ENCODE assay signal across 12 cellular contexts in genomic region chr2:136527560-136527959, GRCh38.
DNase-seq lines count a peak whose midpoint lies in the region; TF ChIP-seq lines count a peak whose summit lies in the region.
"Had no signal": no experiment of that assay in that cellular context is flagged by ENCODE, and none has a peak within 500 bp of the region (broad histone marks: within the 10 kb centered on the region; RNA-seq: fewer than 3 reads in every experiment).

No MANE protein-coding gene starts in this region.

- H3K4me1 ChIP-seq in effector memory CD4-positive, alpha-beta T cell (ENCODE audit: control insufficient read depth, insufficient read depth, low read length, poor library complexity, severe bottlenecking), result no peaks in the 10 kb centered on the region
- H3K4me1 ChIP-seq: suprapubic skin had no signal

- H3K9me3 ChIP-seq in effector memory CD4-positive, alpha-beta T cell (ENCODE audit: control insufficient read depth, low read length), result no peaks in the 10 kb centered on the region
- H3K9me3 ChIP-seq: suprapubic skin had no signal

- no peak overlapping the region for H3K4me3 ChIP-seq in LNCaP clone FGC (ENCODE audit: low read depth, low read length)
- no peak overlapping the region for H3K4me3 ChIP-seq in kidney epithelial cell (ENCODE audit: low read depth, low read length)
- no peak overlapping the region for H3K4me3 ChIP-seq in effector memory CD4-positive, alpha-beta T cell (ENCODE audit: insufficient read depth, low read depth, low read length, poor library complexity, severe bottlenecking)
- H3K4me3 ChIP-seq: suprapubic skin had no signal

- TF ChIP-seq CTCF in GM20000 (IDR thresholded peaks at IDR 0.05; ENCODE audit: extremely low read depth, missing control alignments) (no peak), LNCaP clone FGC (IDR thresholded peaks at IDR 0.05; ENCODE audit: control insufficient read depth, extremely low read depth, insufficient read depth) (no peak), kidney epithelial cell (IDR thresholded peaks at IDR 0.05; ENCODE audit: insufficient read depth, low read length, poor library complexity, severe bottlenecking) (no peak)

- DNase-seq in GM20000 (ENCODE audit: low spot score), result peak; percentile 9
- DNase-seq in LNCaP clone FGC (ENCODE audit: low read depth), result peak; percentile 13
- peak; percentile 60 for DNase-seq in astrocyte of the hippocampus (ENCODE audit: low read depth, low spot score)
- DNase-seq in kidney epithelial cell (ENCODE audit: low read depth), result peak; percentile 7
- no peak for DNase-seq in SKM-1 treated with dmso at 0.1 percent for 144 hours (lab: John Stamatoyannopoulos, UW; ENCODE audit: unreplicated experiment)
- no peak for DNase-seq in NCI-H345 (lab: John Stamatoyannopoulos, UW)
- DNase-seq in effector memory CD4-positive, alpha-beta T cell, result no peak
- DNase-seq in NCI-H2029 (lab: John Stamatoyannopoulos, UW), result no peak
- DNase-seq: cortex of kidney; immature natural killer cell; stimulated activated CD4-positive, alpha-beta T cell treated with anti-CD3 and anti-CD28 coated beads, Interleukin-4, amount 100 ng/mL, for 1 hour had no signal

- H3K27ac ChIP-seq in effector memory CD4-positive, alpha-beta T cell (ENCODE audit: insufficient read depth, low read length, poor library complexity, severe bottlenecking), result no peak overlapping the region
- H3K27ac ChIP-seq: suprapubic skin had no signal

- H3K27me3 ChIP-seq in kidney epithelial cell (ENCODE audit: control insufficient read depth, insufficient read depth, low read length), result no peaks in the 10 kb centered on the region
- H3K27me3 ChIP-seq in effector memory CD4-positive, alpha-beta T cell (replicated peaks; ENCODE audit: control insufficient read depth, insufficient read depth, low read length, poor library complexity, severe bottlenecking), result no peaks in the 10 kb centered on the region
- H3K27me3 ChIP-seq: suprapubic skin had no signal

- no peaks in the 10 kb centered on the region for H3K36me3 ChIP-seq in kidney epithelial cell (ENCODE audit: control insufficient read depth, insufficient read depth, low read length)
- H3K36me3 ChIP-seq in effector memory CD4-positive, alpha-beta T cell (ENCODE audit: control insufficient read depth, insufficient read depth, low read length), result no peaks in the 10 kb centered on the region
- H3K36me3 ChIP-seq: suprapubic skin had no signal

Comparison
In these comparisons a context has a peak if more than half of its experiments do, and no peak if none do; other contexts are left out.
1. DNase-seq: peak in GM20000 (single experiment), LNCaP clone FGC (single experiment), astrocyte of the hippocampus (single experiment) and kidney epithelial cell (single experiment); none in SKM-1 treated with dmso at 0.1 percent for 144 hours (single experiment), NCI-H345 (single experiment), effector memory CD4-positive, alpha-beta T cell (0 of 3) and NCI-H2029 (single experiment).